In the genomic region with DNA sequence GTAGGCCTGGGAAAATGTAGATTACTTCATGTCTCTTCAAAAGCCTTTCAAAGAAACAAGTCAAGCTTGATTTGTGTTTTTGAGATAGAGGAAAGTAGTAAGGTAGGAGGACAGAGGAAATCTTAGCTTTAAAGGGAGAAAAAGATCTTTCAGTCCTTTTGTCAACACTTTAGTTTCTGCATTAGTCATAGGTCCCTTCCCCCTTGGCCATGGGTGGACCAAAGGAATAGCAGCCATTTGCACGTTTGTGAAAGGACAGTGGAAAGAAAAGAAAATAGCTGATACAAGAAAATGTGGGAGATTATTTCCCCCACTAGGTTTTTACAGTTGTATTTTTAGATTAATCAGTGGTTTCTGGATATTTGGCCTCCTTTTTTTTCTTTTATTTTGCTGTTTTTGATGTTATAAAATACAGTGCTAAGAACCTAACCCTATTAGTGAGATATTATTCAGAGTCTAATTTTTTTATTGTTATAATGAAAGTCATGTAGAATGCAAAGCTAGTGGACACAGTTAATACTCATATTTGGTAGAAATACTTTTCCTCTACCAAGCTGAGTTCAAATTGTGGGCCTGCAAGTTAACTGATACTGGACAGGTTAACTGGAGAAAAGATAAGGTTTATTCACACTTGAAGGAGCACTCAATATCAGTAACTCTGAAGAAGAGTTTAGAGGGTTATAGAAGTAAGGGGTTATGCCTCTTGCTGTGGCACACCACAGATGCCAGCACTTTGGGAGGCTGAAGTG, we compare ENCODE assay signal across 9 cellular contexts.
DNase-seq lines count a peak whose midpoint lies in the region; ATAC-seq and TF ChIP-seq lines count a peak whose summit lies in the region.
"Had no signal": no experiment of that assay in that cellular context is flagged by ENCODE, and none has a peak within 500 bp of the region (broad histone marks: within the 10 kb centered on the region; RNA-seq: fewer than 3 reads in every experiment).

No MANE protein-coding gene starts in this region.

- no peaks in the 10 kb centered on the region for H3K9me3 Mint-ChIP-seq in activated T-cell treated with anti-CD3 and anti-CD28 coated beads, Interleukin-2, amount 50 U/mL, for 24 hours
- no peaks in the 10 kb centered on the region for H3K9me3 Mint-ChIP-seq in stimulated activated naive B cell treated with anti-CD40 and anti-IgM and Interleukin-4, amounts not matched to agents 10 μg/mL and 1 μg/mL and 100 μg/mL, for 72 hours

- H3K36me3 ChIP-seq in Karpas-422 (ENCODE audit: insufficient read depth, low read length), result peaks cover 12% of the 10 kb centered on the region; the same call in 1 of the 2 replicates

- peaks cover 44% of the 10 kb centered on the region for H3K36me3 Mint-ChIP-seq in activated T-cell treated with anti-CD3 and anti-CD28 coated beads, Interleukin-2, amount 50 U/mL, for 24 hours (ENCODE audit: low read depth)
- H3K36me3 Mint-ChIP-seq in stimulated activated naive B cell treated with anti-CD40 and anti-IgM and Interleukin-4, amounts not matched to agents 10 μg/mL and 1 μg/mL and 100 μg/mL, for 72 hours, result peaks cover 39 to 64% of the 10 kb centered on the region in 2 donors

- peaks cover 73% of the 10 kb centered on the region for H3K79me2 ChIP-seq in Karpas-422 (ENCODE audit: low read length)

- ATAC-seq in stimulated activated naive B cell treated with anti-CD40 and anti-IgM and Interleukin-4, amounts not matched to agents 10 μg/mL and 1 μg/mL and 100 μg/mL, for 72 hours (replicated peaks), result peak in 1 of 2 donors; percentile 26
- ATAC-seq in GM21367 (IDR thresholded peaks at IDR 0.05; ENCODE audit: unreplicated experiment) (no peak), HG03139 (IDR thresholded peaks at IDR 0.05; ENCODE audit: unreplicated experiment) (no peak)

- TF ChIP-seq CTCF in cardiac fibroblast (IDR thresholded peaks at IDR 0.05; ENCODE audit: low read depth, low read length), result no peak

- H3K4me3 ChIP-seq in Karpas-422 (ENCODE audit: low read length) (no peak overlapping the region), cardiac fibroblast (replicated peaks in 1 of 2; ENCODE audit: low read depth in 2 of 2, low read length in 2 of 2) (no peak overlapping the region)

- peak overlapping the region; percentile 98 for H3K27ac ChIP-seq in Karpas-422 (ENCODE audit: low read length)

- H4K20me1 ChIP-seq in Karpas-422 (ENCODE audit: insufficient read depth, low read depth, low read length), result no peaks in the 10 kb centered on the region

- H3K4me1 ChIP-seq in Karpas-422 (ENCODE audit: low read length), result peaks cover 72% of the 10 kb centered on the region

- peaks cover 64% of the 10 kb centered on the region for H3K4me1 Mint-ChIP-seq in activated T-cell treated with anti-CD3 and anti-CD28 coated beads, Interleukin-2, amount 50 U/mL, for 24 hours (ENCODE audit: low read depth)
- peaks cover 49 to 92% of the 10 kb centered on the region in 2 donors for H3K4me1 Mint-ChIP-seq in stimulated activated naive B cell treated with anti-CD40 and anti-IgM and Interleukin-4, amounts not matched to agents 10 μg/mL and 1 μg/mL and 100 μg/mL, for 72 hours

- no peak overlapping the region for H2AFZ ChIP-seq in Karpas-422 (ENCODE audit: low read length)

- no peak for DNase-seq in activated T-cell treated with anti-CD3 and anti-CD28 coated beads, Interleukin-2, amount 50 U/mL, for 24 hours
- DNase-seq in activated T-cell treated with anti-CD3 and anti-CD28 coated beads for 4 hours, result no peak
- no peak for DNase-seq in Karpas-422
- peak; percentile 32 to 63 for DNase-seq in cardiac fibroblast (ENCODE audit: low read depth in 2 of 2)
- no peak for DNase-seq in stimulated activated naive B cell treated with anti-CD40 and anti-IgM and Interleukin-4, amounts not matched to agents 10 μg/mL and 1 μg/mL and 100 μg/mL, for 72 hours
- no peak for DNase-seq in germinal center (ENCODE audit: low spot score)
- DNase-seq: NCI-H1092 treated with DMSO at 0.1 percent for 48 hours had no signal

- no peaks in the 10 kb centered on the region for H3K9me2 ChIP-seq in Karpas-422 (replicated peaks; ENCODE audit: insufficient read depth, low read length)

- H3K27ac Mint-ChIP-seq in activated T-cell treated with anti-CD3 and anti-CD28 coated beads, Interleukin-2, amount 50 U/mL, for 24 hours, result peak overlapping the region; percentile 93
- H3K27ac Mint-ChIP-seq in stimulated activated naive B cell treated with anti-CD40 and anti-IgM and Interleukin-4, amounts not matched to agents 10 μg/mL and 1 μg/mL and 100 μg/mL, for 72 hours, result peak overlapping the region; percentile 91

- H3K9ac ChIP-seq in Karpas-422 (ENCODE audit: low read length), result peak overlapping the region; percentile 30

- H3K27me3 Mint-ChIP-seq in activated T-cell treated with anti-CD3 and anti-CD28 coated beads, Interleukin-2, amount 50 U/mL, for 24 hours, result no peaks in the 10 kb centered on the region
- no peaks in the 10 kb centered on the region for H3K27me3 Mint-ChIP-seq in stimulated activated naive B cell treated with anti-CD40 and anti-IgM and Interleukin-4, amounts not matched to agents 10 μg/mL and 1 μg/mL and 100 μg/mL, for 72 hours

- H3K4me2 ChIP-seq in Karpas-422 (ENCODE audit: low read depth, low read length, poor library complexity, severe bottlenecking), result peak overlapping the region; percentile 54

- H3K27me3 ChIP-seq in Karpas-422 (ENCODE audit: low read length), result no peaks in the 10 kb centered on the region

- no peak overlapping the region for H3K4me3 Mint-ChIP-seq in activated T-cell treated with anti-CD3 and anti-CD28 coated beads, Interleukin-2, amount 50 U/mL, for 24 hours
- H3K4me3 Mint-ChIP-seq in stimulated activated naive B cell treated with anti-CD40 and anti-IgM and Interleukin-4, amounts not matched to agents 10 μg/mL and 1 μg/mL and 100 μg/mL, for 72 hours, result peak overlapping the region; percentile 32 to 46

- H3K9me3 ChIP-seq in Karpas-422 (ENCODE audit: low read length), result no peaks in the 10 kb centered on the region

Comparison
In these comparisons a context has a peak if more than half of its experiments do, and no peak if none do; other contexts are left out.
1. DNase-seq: peak in cardiac fibroblast (2 of 2); none in activated T-cell treated with anti-CD3 and anti-CD28 coated beads, Interleukin-2, amount 50 U/mL, for 24 hours (single experiment), activated T-cell treated with anti-CD3 and anti-CD28 coated beads for 4 hours (single experiment), Karpas-422 (single experiment), stimulated activated naive B cell treated with anti-CD40 and anti-IgM and Interleukin-4, amounts not matched to agents 10 μg/mL and 1 μg/mL and 100 μg/mL, for 72 hours (single experiment) and germinal center (single experiment).